In the genomic region with DNA sequence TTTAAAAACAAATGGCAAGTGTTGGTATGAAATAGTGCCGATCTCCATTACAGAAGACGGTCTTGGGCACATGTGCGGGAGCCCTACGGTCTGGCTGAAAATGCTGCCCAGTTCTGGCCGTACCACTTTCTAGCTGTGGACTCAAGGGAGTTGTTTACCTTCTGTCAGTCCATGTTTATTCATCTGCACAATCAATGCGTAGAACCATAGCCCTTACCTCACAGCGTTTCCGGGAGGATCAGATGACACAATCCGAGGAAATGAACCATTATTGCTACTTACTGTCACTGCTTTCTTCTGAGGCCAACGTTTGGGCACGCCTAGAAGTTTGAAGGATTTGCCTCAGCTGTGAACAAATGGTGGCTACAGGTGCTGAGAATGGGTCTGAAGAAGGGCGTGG, we compare ENCODE assay signal across 1 cellular context.
TF ChIP-seq lines count a peak whose summit lies in the region.

No MANE protein-coding gene starts in this region.

TF ChIP-seq in HepG2, 621 proteins besides CTCF, POLR2A, EP300 and RAD21 (continued from another document and continues in another):
- no peak for TF ChIP-seq ZNF644 (CRISPR knock-in tag; IDR thresholded peaks at IDR 0.05; ENCODE audit: low read depth)
- TF ChIP-seq SIX1 (CRISPR knock-in tag; IDR thresholded peaks at IDR 0.05; ENCODE audit: borderline replicate concordance), result peak; percentile 95
- TF ChIP-seq, protein P1, sequence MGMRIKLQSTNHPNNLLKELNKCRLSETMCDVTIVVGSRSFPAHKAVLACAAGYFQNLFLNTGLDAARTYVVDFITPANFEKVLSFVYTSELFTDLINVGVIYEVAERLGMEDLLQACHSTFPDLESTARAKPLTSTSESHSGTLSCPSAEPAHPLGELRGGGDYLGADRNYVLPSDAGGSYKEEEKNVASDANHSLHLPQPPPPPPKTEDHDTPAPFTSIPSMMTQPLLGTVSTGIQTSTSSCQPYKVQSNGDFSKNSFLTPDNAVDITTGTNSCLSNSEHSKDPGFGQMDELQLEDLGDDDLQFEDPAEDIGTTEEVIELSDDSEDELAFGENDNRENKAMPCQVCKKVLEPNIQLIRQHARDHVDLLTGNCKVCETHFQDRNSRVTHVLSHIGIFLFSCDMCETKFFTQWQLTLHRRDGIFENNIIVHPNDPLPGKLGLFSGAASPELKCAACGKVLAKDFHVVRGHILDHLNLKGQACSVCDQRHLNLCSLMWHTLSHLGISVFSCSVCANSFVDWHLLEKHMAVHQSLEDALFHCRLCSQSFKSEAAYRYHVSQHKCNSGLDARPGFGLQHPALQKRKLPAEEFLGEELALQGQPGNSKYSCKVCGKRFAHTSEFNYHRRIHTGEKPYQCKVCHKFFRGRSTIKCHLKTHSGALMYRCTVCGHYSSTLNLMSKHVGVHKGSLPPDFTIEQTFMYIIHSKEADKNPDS (CRISPR knock-in tag; IDR thresholded peaks at IDR 0.05), result no peak
- TF ChIP-seq CCAR2 (optimal IDR thresholded peaks at IDR 0.05; ENCODE audit: low read depth, low read length), result no peak
- no peak for TF ChIP-seq CHD4 (IDR thresholded peaks at IDR 0.05; ENCODE audit: borderline replicate concordance, low read length)
- no peak for TF ChIP-seq FIP1L1 (IDR thresholded peaks at IDR 0.05; ENCODE audit: borderline replicate concordance, insufficient read depth, low read depth, low read length)
- no peak for TF ChIP-seq ZNF30 (CRISPR knock-in tag; IDR thresholded peaks at IDR 0.05)
- no peak for TF ChIP-seq EZH2 (conservative IDR thresholded peaks at IDR 0.05; ENCODE audit: low read depth, low read length)
- TF ChIP-seq ZNF326 (CRISPR knock-in tag; IDR thresholded peaks at IDR 0.05; ENCODE audit: borderline replicate concordance), result no peak
- TF ChIP-seq, protein P2, sequence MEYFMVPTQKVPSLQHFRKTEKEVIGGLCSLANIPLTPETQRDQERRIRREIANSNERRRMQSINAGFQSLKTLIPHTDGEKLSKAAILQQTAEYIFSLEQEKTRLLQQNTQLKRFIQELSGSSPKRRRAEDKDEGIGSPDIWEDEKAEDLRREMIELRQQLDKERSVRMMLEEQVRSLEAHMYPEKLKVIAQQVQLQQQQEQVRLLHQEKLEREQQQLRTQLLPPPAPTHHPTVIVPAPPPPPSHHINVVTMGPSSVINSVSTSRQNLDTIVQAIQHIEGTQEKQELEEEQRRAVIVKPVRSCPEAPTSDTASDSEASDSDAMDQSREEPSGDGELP (IDR thresholded peaks at IDR 0.05; ENCODE audit: borderline replicate concordance, low read depth), result peak; percentile 86; the same call in 1 of the 2 replicates
- TF ChIP-seq, protein P3, sequence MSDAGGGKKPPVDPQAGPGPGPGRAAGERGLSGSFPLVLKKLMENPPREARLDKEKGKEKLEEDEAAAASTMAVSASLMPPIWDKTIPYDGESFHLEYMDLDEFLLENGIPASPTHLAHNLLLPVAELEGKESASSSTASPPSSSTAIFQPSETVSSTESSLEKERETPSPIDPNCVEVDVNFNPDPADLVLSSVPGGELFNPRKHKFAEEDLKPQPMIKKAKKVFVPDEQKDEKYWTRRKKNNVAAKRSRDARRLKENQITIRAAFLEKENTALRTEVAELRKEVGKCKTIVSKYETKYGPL (CRISPR knock-in tag; IDR thresholded peaks at IDR 0.05), result no peak
- no peak for TF ChIP-seq KLF13 (CRISPR knock-in tag; IDR thresholded peaks at IDR 0.05)
- no peak for TF ChIP-seq THYN1 (CRISPR knock-in tag; IDR thresholded peaks at IDR 0.05; ENCODE audit: borderline replicate concordance, low read depth)
- no peak for TF ChIP-seq POGZ (CRISPR knock-in tag; IDR thresholded peaks at IDR 0.05)
- TF ChIP-seq, protein P4, sequence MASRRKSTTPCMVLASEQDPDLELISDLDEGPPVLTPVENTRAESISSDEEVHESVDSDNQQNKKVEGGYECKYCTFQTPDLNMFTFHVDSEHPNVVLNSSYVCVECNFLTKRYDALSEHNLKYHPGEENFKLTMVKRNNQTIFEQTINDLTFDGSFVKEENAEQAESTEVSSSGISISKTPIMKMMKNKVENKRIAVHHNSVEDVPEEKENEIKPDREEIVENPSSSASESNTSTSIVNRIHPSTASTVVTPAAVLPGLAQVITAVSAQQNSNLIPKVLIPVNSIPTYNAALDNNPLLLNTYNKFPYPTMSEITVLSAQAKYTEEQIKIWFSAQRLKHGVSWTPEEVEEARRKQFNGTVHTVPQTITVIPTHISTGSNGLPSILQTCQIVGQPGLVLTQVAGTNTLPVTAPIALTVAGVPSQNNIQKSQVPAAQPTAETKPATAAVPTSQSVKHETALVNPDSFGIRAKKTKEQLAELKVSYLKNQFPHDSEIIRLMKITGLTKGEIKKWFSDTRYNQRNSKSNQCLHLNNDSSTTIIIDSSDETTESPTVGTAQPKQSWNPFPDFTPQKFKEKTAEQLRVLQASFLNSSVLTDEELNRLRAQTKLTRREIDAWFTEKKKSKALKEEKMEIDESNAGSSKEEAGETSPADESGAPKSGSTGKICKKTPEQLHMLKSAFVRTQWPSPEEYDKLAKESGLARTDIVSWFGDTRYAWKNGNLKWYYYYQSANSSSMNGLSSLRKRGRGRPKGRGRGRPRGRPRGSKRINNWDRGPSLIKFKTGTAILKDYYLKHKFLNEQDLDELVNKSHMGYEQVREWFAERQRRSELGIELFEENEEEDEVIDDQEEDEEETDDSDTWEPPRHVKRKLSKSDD (CRISPR knock-in tag; IDR thresholded peaks at IDR 0.05; ENCODE audit: low read depth), result peak; percentile 88
- no peak for TF ChIP-seq ZNF337 (CRISPR knock-in tag; IDR thresholded peaks at IDR 0.05; ENCODE audit: borderline replicate concordance, low read depth)
- no peak for TF ChIP-seq PLRG1 (conservative IDR thresholded peaks at IDR 0.05)
- no peak for TF ChIP-seq ETV6 (CRISPR knock-in tag; conservative IDR thresholded peaks at IDR 0.05)
- TF ChIP-seq CEBPB (IDR thresholded peaks at IDR 0.05; ENCODE audit: borderline replicate concordance, low read depth, low read length), result peak; percentile 92
- TF ChIP-seq, protein P5, sequence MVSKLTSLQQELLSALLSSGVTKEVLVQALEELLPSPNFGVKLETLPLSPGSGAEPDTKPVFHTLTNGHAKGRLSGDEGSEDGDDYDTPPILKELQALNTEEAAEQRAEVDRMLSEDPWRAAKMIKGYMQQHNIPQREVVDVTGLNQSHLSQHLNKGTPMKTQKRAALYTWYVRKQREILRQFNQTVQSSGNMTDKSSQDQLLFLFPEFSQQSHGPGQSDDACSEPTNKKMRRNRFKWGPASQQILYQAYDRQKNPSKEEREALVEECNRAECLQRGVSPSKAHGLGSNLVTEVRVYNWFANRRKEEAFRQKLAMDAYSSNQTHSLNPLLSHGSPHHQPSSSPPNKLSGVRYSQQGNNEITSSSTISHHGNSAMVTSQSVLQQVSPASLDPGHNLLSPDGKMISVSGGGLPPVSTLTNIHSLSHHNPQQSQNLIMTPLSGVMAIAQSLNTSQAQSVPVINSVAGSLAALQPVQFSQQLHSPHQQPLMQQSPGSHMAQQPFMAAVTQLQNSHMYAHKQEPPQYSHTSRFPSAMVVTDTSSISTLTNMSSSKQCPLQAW (CRISPR knock-in tag; IDR thresholded peaks at IDR 0.05), result peak; percentile 66
- TF ChIP-seq, protein P6, sequence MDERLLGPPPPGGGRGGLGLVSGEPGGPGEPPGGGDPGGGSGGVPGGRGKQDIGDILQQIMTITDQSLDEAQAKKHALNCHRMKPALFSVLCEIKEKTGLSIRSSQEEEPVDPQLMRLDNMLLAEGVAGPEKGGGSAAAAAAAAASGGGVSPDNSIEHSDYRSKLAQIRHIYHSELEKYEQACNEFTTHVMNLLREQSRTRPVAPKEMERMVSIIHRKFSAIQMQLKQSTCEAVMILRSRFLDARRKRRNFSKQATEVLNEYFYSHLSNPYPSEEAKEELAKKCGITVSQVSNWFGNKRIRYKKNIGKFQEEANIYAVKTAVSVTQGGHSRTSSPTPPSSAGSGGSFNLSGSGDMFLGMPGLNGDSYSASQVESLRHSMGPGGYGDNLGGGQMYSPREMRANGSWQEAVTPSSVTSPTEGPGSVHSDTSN (CRISPR knock-in tag; IDR thresholded peaks at IDR 0.05), result peak; percentile 63
- TF ChIP-seq, protein P7, sequence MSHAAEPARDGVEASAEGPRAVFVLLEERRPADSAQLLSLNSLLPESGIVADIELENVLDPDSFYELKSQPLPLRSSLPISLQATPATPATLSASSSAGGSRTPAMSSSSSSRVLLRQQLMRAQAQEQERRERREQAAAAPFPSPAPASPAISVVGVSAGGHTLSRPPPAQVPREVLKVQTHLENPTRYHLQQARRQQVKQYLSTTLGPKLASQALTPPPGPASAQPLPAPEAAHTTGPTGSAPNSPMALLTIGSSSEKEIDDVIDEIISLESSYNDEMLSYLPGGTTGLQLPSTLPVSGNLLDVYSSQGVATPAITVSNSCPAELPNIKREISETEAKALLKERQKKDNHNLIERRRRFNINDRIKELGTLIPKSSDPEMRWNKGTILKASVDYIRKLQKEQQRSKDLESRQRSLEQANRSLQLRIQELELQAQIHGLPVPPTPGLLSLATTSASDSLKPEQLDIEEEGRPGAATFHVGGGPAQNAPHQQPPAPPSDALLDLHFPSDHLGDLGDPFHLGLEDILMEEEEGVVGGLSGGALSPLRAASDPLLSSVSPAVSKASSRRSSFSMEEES (CRISPR knock-in tag; IDR thresholded peaks at IDR 0.05), result peak; percentile 72
- TF ChIP-seq NFE2 (CRISPR knock-in tag; IDR thresholded peaks at IDR 0.05), result no peak
- no peak for TF ChIP-seq REXO4 (CRISPR knock-in tag; IDR thresholded peaks at IDR 0.05; ENCODE audit: borderline replicate concordance)
- TF ChIP-seq, protein P8, sequence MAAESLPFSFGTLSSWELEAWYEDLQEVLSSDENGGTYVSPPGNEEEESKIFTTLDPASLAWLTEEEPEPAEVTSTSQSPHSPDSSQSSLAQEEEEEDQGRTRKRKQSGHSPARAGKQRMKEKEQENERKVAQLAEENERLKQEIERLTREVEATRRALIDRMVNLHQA (CRISPR knock-in tag; IDR thresholded peaks at IDR 0.05), result no peak
- TF ChIP-seq, protein P9, sequence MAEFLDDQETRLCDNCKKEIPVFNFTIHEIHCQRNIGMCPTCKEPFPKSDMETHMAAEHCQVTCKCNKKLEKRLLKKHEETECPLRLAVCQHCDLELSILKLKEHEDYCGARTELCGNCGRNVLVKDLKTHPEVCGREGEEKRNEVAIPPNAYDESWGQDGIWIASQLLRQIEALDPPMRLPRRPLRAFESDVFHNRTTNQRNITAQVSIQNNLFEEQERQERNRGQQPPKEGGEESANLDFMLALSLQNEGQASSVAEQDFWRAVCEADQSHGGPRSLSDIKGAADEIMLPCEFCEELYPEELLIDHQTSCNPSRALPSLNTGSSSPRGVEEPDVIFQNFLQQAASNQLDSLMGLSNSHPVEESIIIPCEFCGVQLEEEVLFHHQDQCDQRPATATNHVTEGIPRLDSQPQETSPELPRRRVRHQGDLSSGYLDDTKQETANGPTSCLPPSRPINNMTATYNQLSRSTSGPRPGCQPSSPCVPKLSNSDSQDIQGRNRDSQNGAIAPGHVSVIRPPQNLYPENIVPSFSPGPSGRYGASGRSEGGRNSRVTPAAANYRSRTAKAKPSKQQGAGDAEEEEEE (CRISPR knock-in tag; IDR thresholded peaks at IDR 0.05; ENCODE audit: borderline replicate concordance), result no peak
- peak; percentile 88 for TF ChIP-seq TBL1XR1 (IDR thresholded peaks at IDR 0.05; ENCODE audit: borderline replicate concordance, low read length, partially characterized antibody)
- TF ChIP-seq, protein P10, sequence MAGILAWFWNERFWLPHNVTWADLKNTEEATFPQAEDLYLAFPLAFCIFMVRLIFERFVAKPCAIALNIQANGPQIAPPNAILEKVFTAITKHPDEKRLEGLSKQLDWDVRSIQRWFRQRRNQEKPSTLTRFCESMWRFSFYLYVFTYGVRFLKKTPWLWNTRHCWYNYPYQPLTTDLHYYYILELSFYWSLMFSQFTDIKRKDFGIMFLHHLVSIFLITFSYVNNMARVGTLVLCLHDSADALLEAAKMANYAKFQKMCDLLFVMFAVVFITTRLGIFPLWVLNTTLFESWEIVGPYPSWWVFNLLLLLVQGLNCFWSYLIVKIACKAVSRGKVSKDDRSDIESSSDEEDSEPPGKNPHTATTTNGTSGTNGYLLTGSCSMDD (CRISPR knock-in tag; IDR thresholded peaks at IDR 0.05), result no peak
- peak; percentile 89 for TF ChIP-seq SALL1 (CRISPR knock-in tag; IDR thresholded peaks at IDR 0.05)
- TF ChIP-seq ATF1 (CRISPR knock-in tag; IDR thresholded peaks at IDR 0.05), result peak; percentile 70
- TF ChIP-seq ATF7 (IDR thresholded peaks at IDR 0.05), result no peak; the same call in 1 of the 2 replicates
- TF ChIP-seq ATF7 (CRISPR knock-in tag; IDR thresholded peaks at IDR 0.05), result peak; percentile 69; the same call in 1 of the 2 replicates
- TF ChIP-seq HOXA3 (CRISPR knock-in tag; IDR thresholded peaks at IDR 0.05), result peak; percentile 96
- no peak for TF ChIP-seq PHF8 (CRISPR knock-in tag; IDR thresholded peaks at IDR 0.05)
- peak; percentile 97 for TF ChIP-seq ZBTB21 (CRISPR knock-in tag; IDR thresholded peaks at IDR 0.05)
- TF ChIP-seq AKAP8 (CRISPR knock-in tag; IDR thresholded peaks at IDR 0.05), result no peak
- TF ChIP-seq ZNF282 (IDR thresholded peaks at IDR 0.05; ENCODE audit: partially characterized antibody), result no peak
- TF ChIP-seq, protein P11, sequence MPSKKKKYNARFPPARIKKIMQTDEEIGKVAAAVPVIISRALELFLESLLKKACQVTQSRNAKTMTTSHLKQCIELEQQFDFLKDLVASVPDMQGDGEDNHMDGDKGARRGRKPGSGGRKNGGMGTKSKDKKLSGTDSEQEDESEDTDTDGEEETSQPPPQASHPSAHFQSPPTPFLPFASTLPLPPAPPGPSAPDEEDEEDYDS (CRISPR knock-in tag; IDR thresholded peaks at IDR 0.05), result peak; percentile 52; the same call in 1 of the 2 replicates
- TF ChIP-seq, protein P12, sequence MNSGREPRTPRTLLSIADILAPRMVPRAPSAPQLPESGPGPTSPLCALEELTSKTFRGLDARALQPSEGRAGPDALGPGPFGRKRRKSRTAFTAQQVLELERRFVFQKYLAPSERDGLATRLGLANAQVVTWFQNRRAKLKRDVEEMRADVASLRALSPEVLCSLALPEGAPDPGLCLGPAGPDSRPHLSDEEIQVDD (CRISPR knock-in tag; IDR thresholded peaks at IDR 0.05; ENCODE audit: borderline replicate concordance), result no peak
